ENCODE assay signal across 10 cellular contexts in the genomic region with DNA sequence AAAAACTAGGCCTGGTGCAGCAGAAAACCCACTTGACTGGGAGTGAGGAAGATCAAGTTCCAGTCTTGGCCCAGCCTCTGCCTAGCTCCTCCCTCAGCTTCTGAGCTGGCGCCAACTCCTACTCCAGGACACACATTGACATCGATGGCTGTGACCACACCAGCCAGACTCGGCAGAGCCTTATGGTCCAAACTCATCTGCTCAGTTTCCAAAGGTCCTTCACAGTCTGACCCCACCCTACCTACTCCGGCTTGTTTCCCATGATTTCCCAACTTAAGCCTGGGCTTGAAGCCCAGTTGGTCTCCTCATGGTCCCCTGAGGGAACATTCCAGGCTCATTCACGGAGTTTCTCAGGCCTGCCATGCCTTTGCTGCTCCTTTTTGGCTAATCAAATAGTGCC. TPM values are rescaled to one million over a fixed set of nuclear protein-coding genes. Genes with fewer than 3 reads are reported as not detected.
DNase-seq lines count a peak whose midpoint lies in the region; TF ChIP-seq lines count a peak whose summit lies in the region.
"Had no signal": no experiment of that assay in that cellular context is flagged by ENCODE, and none has a peak within 500 bp of the region (broad histone marks: within the 10 kb centered on the region; RNA-seq: fewer than 3 reads in every experiment).

No MANE protein-coding gene starts in this region.

- H3K27ac Mint-ChIP-seq in CD8-positive, alpha-beta memory T cell = peak overlapping the region; percentile 50 to 93 (median 74)
- no peak overlapping the region for H3K27ac Mint-ChIP-seq in Calu3 (ENCODE audit: unreplicated experiment)

- no peak for TF ChIP-seq CTCF in Peyer's patch (IDR thresholded peaks at IDR 0.05)
- TF ChIP-seq CTCF in fibroblast of villous mesenchyme (IDR thresholded peaks at IDR 0.05; ENCODE audit: insufficient read depth, low read depth, low read length) = no peak
- TF ChIP-seq CTCF in sigmoid colon (IDR thresholded peaks at IDR 0.05) = no peak
- no peak for TF ChIP-seq CTCF in Calu3 (IDR thresholded peaks at IDR 0.05; ENCODE audit: unreplicated experiment)

- peaks cover 0 to 2% of the 10 kb centered on the region in 2 donors for H3K27me3 Mint-ChIP-seq in CD8-positive, alpha-beta memory T cell
- H3K27me3 Mint-ChIP-seq in Calu3 (ENCODE audit: unreplicated experiment) = no peaks in the 10 kb centered on the region

- CTCF ChIA-PET in CD8-positive, alpha-beta memory T cell (lab: Charles Lee) = interaction anchor here (1.0 kb wide), 1 partner anchor 8 kb away, joined by 3 read pairs; no protein-coding TSS in a partner anchor
- CTCF ChIA-PET in Calu3 (lab: Charles Lee) = no interaction called here

- peaks cover 49% of the 10 kb centered on the region for H3K4me1 ChIP-seq in CD8-positive, alpha-beta memory T cell (ENCODE audit: insufficient read depth, low read length)
- H3K4me1 ChIP-seq in Peyer's patch = peaks cover 0 to 30% (median 4%) of the 10 kb centered on the region in 4 donors
- H3K4me1 ChIP-seq in sigmoid colon = no peaks in the 10 kb centered on the region

- H3K27ac ChIP-seq in CD8-positive, alpha-beta memory T cell (ENCODE audit: low read depth, low read length) = peak overlapping the region; percentile 24
- H3K27ac ChIP-seq in Peyer's patch (peak overlapping the region in 2 of 4 donors; percentile 42 to 68), sigmoid colon (peak overlapping the region in 2 of 4 donors; percentile 1 to 56), caudate nucleus (ENCODE audit: low read depth, low read length) (no peak overlapping the region)

- H3K9me3 Mint-ChIP-seq in CD8-positive, alpha-beta memory T cell = no peaks in the 10 kb centered on the region
- no peaks in the 10 kb centered on the region for H3K9me3 Mint-ChIP-seq in Calu3 (ENCODE audit: low read depth, unreplicated experiment)

- no peaks in the 10 kb centered on the region for H3K9me3 ChIP-seq in CD8-positive, alpha-beta memory T cell (ENCODE audit: low read length)
- H3K9me3 ChIP-seq in Peyer's patch (no peaks in the 10 kb centered on the region), sigmoid colon (no peaks in the 10 kb centered on the region)

- no peak overlapping the region for H3K4me3 ChIP-seq in CD8-positive, alpha-beta memory T cell (ENCODE audit: low read length)
- H3K4me3 ChIP-seq in Peyer's patch (no peak overlapping the region), fibroblast of villous mesenchyme (ENCODE audit: low read depth, low read length) (no peak overlapping the region), sigmoid colon (no peak overlapping the region)

- intact Hi-C loops in sigmoid colon (cut with DNase I) = no loop called here
- intact Hi-C loops in Calu3 (cut with micrococcal nuclease; ENCODE audit: unreplicated experiment) = no loop called here

- no peak overlapping the region for H3K4me3 Mint-ChIP-seq in CD8-positive, alpha-beta memory T cell
- H3K4me3 Mint-ChIP-seq in Calu3 (ENCODE audit: low read depth, unreplicated experiment) = no peak overlapping the region

- BruUV-seq in Calu3 (replicated peaks; lab: Mats Ljungman, UMichigan) = no TSS peak

- no peaks in the 10 kb centered on the region for H3K27me3 ChIP-seq in CD8-positive, alpha-beta memory T cell (ENCODE audit: insufficient read depth, low read length, poor library complexity, severe bottlenecking)
- no peaks in the 10 kb centered on the region for H3K27me3 ChIP-seq in Peyer's patch
- no peaks in the 10 kb centered on the region for H3K27me3 ChIP-seq in sigmoid colon

- no peak for TF ChIP-seq EP300 in sigmoid colon (IDR thresholded peaks at IDR 0.05)

- peaks cover 0 to 9% (median 4%) of the 10 kb centered on the region in 3 donors for H3K36me3 Mint-ChIP-seq in CD8-positive, alpha-beta memory T cell
- H3K36me3 Mint-ChIP-seq in Calu3 (ENCODE audit: insufficient read depth, unreplicated experiment) = peaks cover 6% of the 10 kb centered on the region

- POLR2A ChIA-PET in CD8-positive, alpha-beta memory T cell (lab: Charles Lee) = no interaction called here

- no peaks in the 10 kb centered on the region for H3K36me3 ChIP-seq in CD8-positive, alpha-beta memory T cell (ENCODE audit: insufficient read depth, low read length)
- H3K36me3 ChIP-seq in Peyer's patch (no peaks in the 10 kb centered on the region), sigmoid colon (no peaks in the 10 kb centered on the region)

- WGBS in sigmoid colon, 2 donors = 28 to 57% methylated on average over 5 of the region's 5 CpGs

- TF ChIP-seq POLR2A in Peyer's patch (IDR thresholded peaks at IDR 0.05) = peak in 1 of 2 donors; percentile 18
- no peak for TF ChIP-seq POLR2A in sigmoid colon (IDR thresholded peaks at IDR 0.05)

- H3K4me1 Mint-ChIP-seq in CD8-positive, alpha-beta memory T cell = peaks cover 56 to 84% (median 73%) of the 10 kb centered on the region in 3 donors
- H3K4me1 Mint-ChIP-seq in Calu3 (ENCODE audit: low read depth, unreplicated experiment) = peaks cover 23% of the 10 kb centered on the region

- no peak for DNase-seq in CD8-positive, alpha-beta memory T cell
- DNase-seq in Peyer's patch (peak in 2 of 3 donors; percentile 69 to 74), fibroblast of villous mesenchyme (ENCODE audit: low read depth) (peak; percentile 83), sigmoid colon (peak; percentile 89), caudate nucleus (lab: John Stamatoyannopoulos, UW) (no peak), NCI-H748 (lab: John Stamatoyannopoulos, UW; ENCODE audit: unreplicated experiment) (no peak), foreskin melanocyte (no peak), Calu3 (no peak)
- DNase-seq: activated CD8-positive, alpha-beta memory T cell treated with anti-CD3 and anti-CD28 coated beads for 24 hours; NCI-H345 had no signal

RNA-seq across cellular contexts. Expression of a gene that starts 10.1 kb away (rescaled TPM):
- total RNA-seq in CD8-positive, alpha-beta memory T cell = 10 to 100 TPM; 23.8 to 24.7 TPM
- 19.5 TPM for polyA plus RNA-seq in CD8-positive, alpha-beta memory T cell
- total RNA-seq in Peyer's patch (10 to 100 TPM; 17.3 to 47.3 (median 43.7) TPM), fibroblast of villous mesenchyme (16.4 and 21.3 TPM in 2 replicates), sigmoid colon (1 to 10 TPM; 4.6 to 7.8 (median 5.2) TPM), Calu3 (2022) (21.0 and 24.2 TPM in 2 replicates)
- 10 to 100 TPM; 19.2 to 25.9 (median 22.2) TPM for polyA plus RNA-seq in sigmoid colon

Comparison
In these comparisons a context has a peak if more than half of its experiments do, and no peak if none do; other contexts are left out.
1. DNase-seq: peak in Peyer's patch (2 of 3), fibroblast of villous mesenchyme (single experiment) and sigmoid colon (single experiment); none in CD8-positive, alpha-beta memory T cell (0 of 5), caudate nucleus (0 of 61), NCI-H748 (single experiment), foreskin melanocyte (single experiment) and Calu3 (single experiment).